ENCODE assay signal across 13 cellular contexts in genomic region chr17:28133562-28133970, GRCh38.
DNase-seq lines count a peak whose midpoint lies in the region; ATAC-seq and TF ChIP-seq lines count a peak whose summit lies in the region.
"Had no signal": no experiment of that assay in that cellular context is flagged by ENCODE, and none has a peak within 500 bp of the region (broad histone marks: within the 10 kb centered on the region; RNA-seq: fewer than 3 reads in every experiment).

No MANE protein-coding gene starts in this region.

- peak overlapping the region; percentile 79 for H3K27ac Mint-ChIP-seq in activated T-cell treated with anti-CD3 and anti-CD28 coated beads, Interleukin-2, amount 50 U/mL, for 24 hours
- peak overlapping the region; percentile 4 for H3K27ac Mint-ChIP-seq in stimulated activated effector memory CD8-positive, alpha-beta T cell treated with anti-CD3 and anti-CD28 coated beads, Interleukin-12 subunit alpha, Interleukin-12 subunit beta, amount 100 ng/mL, for 72 hours

- no peak overlapping the region for H3K27ac ChIP-seq in RWPE1

- no peak overlapping the region for H3K4me3 Mint-ChIP-seq in activated T-cell treated with anti-CD3 and anti-CD28 coated beads, Interleukin-2, amount 50 U/mL, for 24 hours
- no peak overlapping the region for H3K4me3 Mint-ChIP-seq in stimulated activated effector memory CD8-positive, alpha-beta T cell treated with anti-CD3 and anti-CD28 coated beads, Interleukin-12 subunit alpha, Interleukin-12 subunit beta, amount 100 ng/mL, for 72 hours

- POLR2A ChIA-PET in RWPE1 (lab: Yijun Ruan, JAX; ENCODE audit: low non-redundant PET) = no interaction called here

- TF ChIP-seq CTCF in RWPE1 (conservative IDR thresholded peaks at IDR 0.05; ENCODE audit: low read depth) (no peak), epithelial cell of esophagus (IDR thresholded peaks at IDR 0.05; ENCODE audit: insufficient read depth, low read depth, low read length, missing control alignments) (no peak)

- H3K4me1 Mint-ChIP-seq in activated T-cell treated with anti-CD3 and anti-CD28 coated beads, Interleukin-2, amount 50 U/mL, for 24 hours (ENCODE audit: low read depth) = peaks cover 12% of the 10 kb centered on the region
- peaks cover 11% of the 10 kb centered on the region for H3K4me1 Mint-ChIP-seq in stimulated activated effector memory CD8-positive, alpha-beta T cell treated with anti-CD3 and anti-CD28 coated beads, Interleukin-12 subunit alpha, Interleukin-12 subunit beta, amount 100 ng/mL, for 72 hours

- DNase-seq in activated T-cell treated with anti-CD3 and anti-CD28 coated beads, Interleukin-2, amount 50 U/mL, for 24 hours = no peak
- DNase-seq in activated T-cell treated with anti-CD3 and anti-CD28 coated beads for 4 hours (no peak), RWPE1 (ENCODE audit: low spot score) (peak; percentile 30), epithelial cell of esophagus (ENCODE audit: low read depth) (peak; percentile 50), NCI-H446 treated with DMSO at 0.1 percent for 48 hours (lab: John Stamatoyannopoulos, UW) (no peak)
- DNase-seq in stimulated activated effector memory CD8-positive, alpha-beta T cell treated with anti-CD3 and anti-CD28 coated beads, Interleukin-12 subunit alpha, Interleukin-12 subunit beta, amount 100 ng/mL, for 72 hours (ENCODE audit: low spot score in 2 of 2) = no peak
- DNase-seq: activated gamma-delta T cell; effector memory CD4-positive, alpha-beta T cell; GOT3; NCI-H345; SHP77 treated with DMSO at 0.1 percent for 48 hours had no signal

- H3K9me3 Mint-ChIP-seq in activated T-cell treated with anti-CD3 and anti-CD28 coated beads, Interleukin-2, amount 50 U/mL, for 24 hours = no peaks in the 10 kb centered on the region
- no peaks in the 10 kb centered on the region for H3K9me3 Mint-ChIP-seq in stimulated activated effector memory CD8-positive, alpha-beta T cell treated with anti-CD3 and anti-CD28 coated beads, Interleukin-12 subunit alpha, Interleukin-12 subunit beta, amount 100 ng/mL, for 72 hours

- CTCF ChIA-PET in RWPE1 (lab: Yijun Ruan, JAX) = interaction anchor here (0.6 to 0.7 kb wide), 3 partner anchors 69 to 268 kb away, joined by 3 read pairs; no protein-coding TSS in a partner anchor

- ATAC-seq in stimulated activated effector memory CD8-positive, alpha-beta T cell treated with anti-CD3 and anti-CD28 coated beads, Interleukin-12 subunit alpha, Interleukin-12 subunit beta, amount 100 ng/mL, for 72 hours = peak; percentile 78
- no peak for ATAC-seq in HG02642 (IDR thresholded peaks at IDR 0.05; ENCODE audit: poor library complexity, unreplicated experiment)
- ATAC-seq in HG02840 (IDR thresholded peaks at IDR 0.05; ENCODE audit: low FRiP score, unreplicated experiment) = no peak

- H3K36me3 Mint-ChIP-seq in activated T-cell treated with anti-CD3 and anti-CD28 coated beads, Interleukin-2, amount 50 U/mL, for 24 hours (ENCODE audit: low read depth) = peaks cover 36% of the 10 kb centered on the region
- peaks cover 10% of the 10 kb centered on the region for H3K36me3 Mint-ChIP-seq in stimulated activated effector memory CD8-positive, alpha-beta T cell treated with anti-CD3 and anti-CD28 coated beads, Interleukin-12 subunit alpha, Interleukin-12 subunit beta, amount 100 ng/mL, for 72 hours

- no peaks in the 10 kb centered on the region for H3K27me3 Mint-ChIP-seq in activated T-cell treated with anti-CD3 and anti-CD28 coated beads, Interleukin-2, amount 50 U/mL, for 24 hours

- H3K4me3 ChIP-seq in epithelial cell of esophagus (ENCODE audit: low read length) = no peak overlapping the region

Comparison
In these comparisons a context has a peak if more than half of its experiments do, and no peak if none do; other contexts are left out.
1. DNase-seq: peak in RWPE1 (single experiment) and epithelial cell of esophagus (single experiment); none in activated T-cell treated with anti-CD3 and anti-CD28 coated beads, Interleukin-2, amount 50 U/mL, for 24 hours (single experiment), activated T-cell treated with anti-CD3 and anti-CD28 coated beads for 4 hours (single experiment), stimulated activated effector memory CD8-positive, alpha-beta T cell treated with anti-CD3 and anti-CD28 coated beads, Interleukin-12 subunit alpha, Interleukin-12 subunit beta, amount 100 ng/mL, for 72 hours (0 of 2) and NCI-H446 treated with DMSO at 0.1 percent for 48 hours (single experiment).